Comparison of ENCODE assay signal across 19 cellular contexts in the genomic region with DNA sequence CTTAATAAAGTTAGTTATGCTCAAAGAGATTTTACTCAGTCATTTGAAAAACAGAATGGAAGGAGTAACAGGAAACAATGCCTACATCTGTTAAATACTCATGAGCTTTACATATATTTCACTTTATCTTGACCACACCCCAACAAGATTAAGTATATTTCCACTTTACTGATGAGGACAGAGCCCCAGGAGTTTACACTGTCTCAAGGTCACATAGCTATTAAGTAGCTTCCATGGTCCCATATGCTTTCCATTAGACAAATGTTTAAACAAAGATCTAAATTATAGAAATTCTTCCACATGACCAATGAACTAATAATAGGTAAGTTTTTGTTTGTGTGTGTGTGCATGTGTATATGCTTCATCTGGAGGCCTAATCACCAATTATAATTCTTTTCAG. TPM values are rescaled to one million over a fixed set of nuclear protein-coding genes. Genes with fewer than 3 reads are reported as not detected.
DNase-seq lines count a peak whose midpoint lies in the region; ATAC-seq lines count a peak whose summit lies in the region.
"Had no signal": no experiment of that assay in that cellular context is flagged by ENCODE, and none has a peak within 500 bp of the region (broad histone marks: within the 10 kb centered on the region; RNA-seq: fewer than 3 reads in every experiment).

No MANE protein-coding gene starts in this region.

- H2BK5ac ChIP-seq in mesenchymal stem cell (ENCODE audit: low read depth, low read length, poor library complexity, severe bottlenecking) = no peak overlapping the region

- H2BK15ac ChIP-seq in mesenchymal stem cell (ENCODE audit: low read depth, poor library complexity, severe bottlenecking) = no peak overlapping the region

- H3K9me3 ChIP-seq in SJSA1 (replicated peaks) (no peaks in the 10 kb centered on the region), mesenchymal stem cell (ENCODE audit: control insufficient read depth, low read length) (no peaks in the 10 kb centered on the region)
- H3K9me3 ChIP-seq: BLaER1, mucosa of descending colon, SJCRH30, upper lobe of left lung had no signal

- no peak overlapping the region for H3K18ac ChIP-seq in mesenchymal stem cell (ENCODE audit: low read depth in 1 of 2, low read length in 2 of 2)

- no peaks in the 10 kb centered on the region for H3K27me3 Mint-ChIP-seq in stimulated activated memory B cell treated with anti-CD40 and anti-IgM and Interleukin-4, amounts not matched to agents 10 μg/mL and 1 μg/mL and 100 μg/mL, for 72 hours
- H3K27me3 Mint-ChIP-seq: activated CD8-positive, alpha-beta memory T cell treated with anti-CD3 and anti-CD28 coated beads, Interleukin-2, amount 10 ng/mL, durations not matched to agents 7 days and 5 days; activated naive CD8-positive, alpha-beta T cell treated with anti-CD3 and anti-CD28 coated beads, Interleukin-2, amount 50 U/mL, for 24 hours had no signal

- H2BK12ac ChIP-seq in mesenchymal stem cell (ENCODE audit: low read length in 2 of 2) = no peak overlapping the region

- H3K4me1 Mint-ChIP-seq in stimulated activated memory B cell treated with anti-CD40 and anti-IgM and Interleukin-4, amounts not matched to agents 10 μg/mL and 1 μg/mL and 100 μg/mL, for 72 hours = peaks cover 55% of the 10 kb centered on the region

- H3K14ac ChIP-seq in mesenchymal stem cell (ENCODE audit: low read length in 2 of 2) = no peak overlapping the region

- H3K4me2 ChIP-seq in mesenchymal stem cell (ENCODE audit: low read length, poor library complexity, severe bottlenecking) = no peak overlapping the region
- H3K4me2 ChIP-seq: BLaER1 had no signal

- H3K4me1 ChIP-seq in SJSA1 (replicated peaks) (peaks cover 45% of the 10 kb centered on the region), mesenchymal stem cell (ENCODE audit: control insufficient read depth, insufficient read depth, low read depth, low read length) (peaks cover 12% of the 10 kb centered on the region)

- H3K36me3 ChIP-seq in SJSA1 (no peaks in the 10 kb centered on the region), mesenchymal stem cell (ENCODE audit: control insufficient read depth in 1 of 2, insufficient read depth in 2 of 2, low read depth in 1 of 2, low read length in 2 of 2) (no peaks in the 10 kb centered on the region)
- H3K36me3 ChIP-seq: BLaER1, SJCRH30, upper lobe of left lung had no signal

- H3K27ac ChIP-seq in SJSA1 (peak overlapping the region; percentile 44), epithelial cell of prostate (peak overlapping the region; percentile 3), mesenchymal stem cell (ENCODE audit: low read length, poor library complexity, severe bottlenecking) (no peak overlapping the region)
- H3K27ac ChIP-seq: 22Rv1, BLaER1, SJCRH30, upper lobe of left lung had no signal

- H3K4me3 ChIP-seq in SJSA1 = no peak overlapping the region
- no peak overlapping the region for H3K4me3 ChIP-seq in mesenchymal stem cell (ENCODE audit: insufficient read depth in 1 of 2, low read depth in 1 of 2, low read length in 2 of 2)
- H3K4me3 ChIP-seq: BLaER1, mucosa of descending colon, SJCRH30, upper lobe of left lung had no signal

- no peak overlapping the region for H3K4ac ChIP-seq in mesenchymal stem cell (ENCODE audit: low read depth in 1 of 2, low read length in 2 of 2)

- H3K27ac Mint-ChIP-seq in stimulated activated memory B cell treated with anti-CD40 and anti-IgM and Interleukin-4, amounts not matched to agents 10 μg/mL and 1 μg/mL and 100 μg/mL, for 72 hours = peak overlapping the region; percentile 48
- H3K27ac Mint-ChIP-seq: activated CD8-positive, alpha-beta memory T cell treated with anti-CD3 and anti-CD28 coated beads, Interleukin-2, amount 10 ng/mL, durations not matched to agents 7 days and 5 days; activated naive CD8-positive, alpha-beta T cell treated with anti-CD3 and anti-CD28 coated beads, Interleukin-2, amount 50 U/mL, for 24 hours; activated T-helper 2 cell treated with anti-CD3 and anti-CD28 coated beads, Interferon-gamma antibody, Interleukin-2, Interleukin-4, amounts not matched to agents 10 μg/mL and 5 μg/mL and 100 μg/mL, durations not matched to agents 14 hours and 24 hours and 36 hours had no signal

- H4K91ac ChIP-seq in mesenchymal stem cell (ENCODE audit: low read length) = no peak overlapping the region

- peaks cover 2% of the 10 kb centered on the region for H3K79me1 ChIP-seq in mesenchymal stem cell (replicated peaks; ENCODE audit: low read length, poor library complexity, severe bottlenecking)

- no peak overlapping the region for H2AFZ ChIP-seq in mesenchymal stem cell (ENCODE audit: low read depth, low read length)

- no peak overlapping the region for H3K4me3 Mint-ChIP-seq in stimulated activated memory B cell treated with anti-CD40 and anti-IgM and Interleukin-4, amounts not matched to agents 10 μg/mL and 1 μg/mL and 100 μg/mL, for 72 hours
- H3K4me3 Mint-ChIP-seq: activated CD8-positive, alpha-beta memory T cell treated with anti-CD3 and anti-CD28 coated beads, Interleukin-2, amount 10 ng/mL, durations not matched to agents 7 days and 5 days; activated naive CD8-positive, alpha-beta T cell treated with anti-CD3 and anti-CD28 coated beads, Interleukin-2, amount 50 U/mL, for 24 hours had no signal

- peaks cover 7% of the 10 kb centered on the region for H3K36me3 Mint-ChIP-seq in stimulated activated memory B cell treated with anti-CD40 and anti-IgM and Interleukin-4, amounts not matched to agents 10 μg/mL and 1 μg/mL and 100 μg/mL, for 72 hours

- no peaks in the 10 kb centered on the region for H3K9me3 Mint-ChIP-seq in stimulated activated memory B cell treated with anti-CD40 and anti-IgM and Interleukin-4, amounts not matched to agents 10 μg/mL and 1 μg/mL and 100 μg/mL, for 72 hours
- H3K9me3 Mint-ChIP-seq: activated naive CD8-positive, alpha-beta T cell treated with anti-CD3 and anti-CD28 coated beads, Interleukin-2, amount 50 U/mL, for 24 hours; activated T-helper 2 cell treated with anti-CD3 and anti-CD28 coated beads, Interferon-gamma antibody, Interleukin-2, Interleukin-4, amounts not matched to agents 10 μg/mL and 5 μg/mL and 100 μg/mL, durations not matched to agents 14 hours and 24 hours and 36 hours had no signal

- H3K23ac ChIP-seq in mesenchymal stem cell (ENCODE audit: low read length in 2 of 2) = no peak overlapping the region

- DNase-seq in NCI-H82 (lab: John Stamatoyannopoulos, UW) (peak; percentile 37), NCI-H82 treated with DMSO at 0.1 percent for 48 hours (lab: John Stamatoyannopoulos, UW; ENCODE audit: unreplicated experiment) (no peak), SJSA1 (ENCODE audit: low read depth in 1 of 2, low spot score in 2 of 2) (no peak), epithelial cell of prostate (ENCODE audit: low read depth, low spot score) (no peak), mesenchymal stem cell (no peak)
- DNase-seq: activated CD8-positive, alpha-beta memory T cell treated with anti-CD3 and anti-CD28 coated beads, Interleukin-2, amount 10 ng/mL, durations not matched to agents 7 days and 5 days; activated naive CD8-positive, alpha-beta T cell treated with anti-CD3 and anti-CD28 coated beads, Interleukin-2, amount 50 U/mL, for 24 hours; mucosa of descending colon; NCI-H1417; NCI-H524 treated with DMSO at 0.1 percent for 48 hours; SJCRH30; stimulated activated naive CD8-positive, alpha-beta T cell treated with anti-CD3 and anti-CD28 coated beads, Interleukin-15, Interleukin-2, amounts not matched to agents 100 U/mL and 50 U/mL, for 24 hours; upper lobe of left lung had no signal

- H4K8ac ChIP-seq in mesenchymal stem cell (ENCODE audit: low read length) = no peak overlapping the region

- no peak for ATAC-seq in stimulated activated memory B cell treated with anti-CD40 and anti-IgM and Interleukin-4, amounts not matched to agents 10 μg/mL and 1 μg/mL and 100 μg/mL, for 72 hours
- no peak for ATAC-seq in GM21381 (IDR thresholded peaks at IDR 0.05; ENCODE audit: unreplicated experiment)
- ATAC-seq in GM19467 (IDR thresholded peaks at IDR 0.05; ENCODE audit: unreplicated experiment) = no peak
- ATAC-seq: activated CD8-positive, alpha-beta memory T cell treated with anti-CD3 and anti-CD28 coated beads, Interleukin-2, amount 10 ng/mL, durations not matched to agents 7 days and 5 days; activated naive CD8-positive, alpha-beta T cell treated with anti-CD3 and anti-CD28 coated beads, Interleukin-2, amount 50 U/mL, for 24 hours; stimulated activated naive CD8-positive, alpha-beta T cell treated with anti-CD3 and anti-CD28 coated beads, Interleukin-15, Interleukin-2, amounts not matched to agents 100 U/mL and 50 U/mL, for 24 hours had no signal

- no peaks in the 10 kb centered on the region for H3K27me3 ChIP-seq in SJSA1 (replicated peaks)
- H3K27me3 ChIP-seq in mesenchymal stem cell (ENCODE audit: control insufficient read depth in 1 of 2, insufficient read depth in 1 of 2, low read length in 2 of 2) = no peaks in the 10 kb centered on the region
- H3K27me3 ChIP-seq: BLaER1, SJCRH30, upper lobe of left lung had no signal

- no peak overlapping the region for H2AK5ac ChIP-seq in mesenchymal stem cell (ENCODE audit: low read length, severe bottlenecking)

- no peak overlapping the region for H2BK120ac ChIP-seq in mesenchymal stem cell (ENCODE audit: low read depth, low read length)

- no peak overlapping the region for H3K9ac ChIP-seq in mesenchymal stem cell (ENCODE audit: low read length)
- H3K9ac ChIP-seq: BLaER1 had no signal

RNA-seq across cellular contexts. Expression of gene MRTFA, which starts 30.2 kb away (rescaled TPM):
- 21.4 and 27.8 TPM in 2 replicates for total RNA-seq in SJSA1 (2014; rRNA removed; shearing (Covaris generic))
- polyA plus RNA-seq in mesenchymal stem cell (2013, experiment 1 of 2) = 17.0 TPM
- polyA plus RNA-seq in mesenchymal stem cell (2013, experiment 2 of 2) = 16.5 TPM
